ENCODE assay signal across 27 cellular contexts in genomic region chr14:28758253-28758915, GRCh38. TPM values are rescaled to one million over a fixed set of nuclear protein-coding genes. Genes with fewer than 3 reads are reported as not detected.
DNase-seq lines count a peak whose midpoint lies in the region; ATAC-seq lines count a peak whose summit lies in the region.
"Had no signal": no experiment of that assay in that cellular context is flagged by ENCODE, and none has a peak within 500 bp of the region (broad histone marks: within the 10 kb centered on the region; RNA-seq: fewer than 3 reads in every experiment).

No MANE protein-coding gene starts in this region.

- DNase-seq in T-helper 2 cell treated with Interferon-gamma antibody and Interleukin-4, amounts not matched to agents 5 μg/mL and 100 μg/mL, for 36 hours (ENCODE audit: low spot score), result no peak
- DNase-seq in T-helper 2 cell, result no peak
- peak; percentile 72 for DNase-seq in astrocyte of the hippocampus (ENCODE audit: low read depth, low spot score)
- DNase-seq in inferior parietal cortex (ENCODE audit: extremely low spot score), result peak; percentile 47
- DNase-seq in HuH-7 (ENCODE audit: low spot score), result no peak
- no peak for DNase-seq in RKO (ENCODE audit: low spot score)
- DNase-seq in T-helper 17 cell, result no peak
- no peak for DNase-seq in pons (ENCODE audit: low spot score)
- DNase-seq: activated CD4-positive, alpha-beta T cell treated with anti-CD3 and anti-CD28 coated beads for 36 hours; activated CD8-positive, alpha-beta memory T cell treated with anti-CD3 and anti-CD28 coated beads, Interleukin-2, amount 10 ng/mL, durations not matched to agents 7 days and 5 days; activated naive CD4-positive, alpha-beta T cell treated with anti-CD3 and anti-CD28 coated beads, Interleukin-2, amount 50 U/mL, for 16 hours; activated T-cell treated with anti-CD3 and anti-CD28 coated beads, Interleukin-2, amount 50 U/mL, for 72 hours; CD8-positive, alpha-beta T cell; foreskin melanocyte; GOT3; midbrain; NCI-H1436; NCI-H510A treated with DMSO at 0.1 percent for 48 hours; PC-9; SHP77; stimulated activated CD4-positive, alpha-beta T cell treated with anti-CD3 and anti-CD28 coated beads, Interleukin-15, amount 100 ng/mL, for 24 hours had no signal

- no peaks in the 10 kb centered on the region for H3K36me3 Mint-ChIP-seq in T-helper 2 cell treated with Interferon-gamma antibody and Interleukin-4, amounts not matched to agents 5 μg/mL and 100 μg/mL, for 36 hours (ENCODE audit: low read depth)
- H3K36me3 Mint-ChIP-seq in T-helper 17 cell (ENCODE audit: low read depth), result peaks cover 5% of the 10 kb centered on the region
- H3K36me3 Mint-ChIP-seq: CD8-positive, alpha-beta T cell had no signal

- H3K9me3 Mint-ChIP-seq in T-helper 2 cell treated with Interferon-gamma antibody and Interleukin-4, amounts not matched to agents 5 μg/mL and 100 μg/mL, for 36 hours, result no peaks in the 10 kb centered on the region
- H3K9me3 Mint-ChIP-seq: CD8-positive, alpha-beta T cell; stimulated activated naive CD8-positive, alpha-beta T cell treated with anti-CD3 and anti-CD28 coated beads, Interleukin-15, Interleukin-2, amounts not matched to agents 100 ng/mL and 50 ng/mL, for 24 hours had no signal

- H3K27ac Mint-ChIP-seq in T-helper 2 cell treated with Interferon-gamma antibody and Interleukin-4, amounts not matched to agents 5 μg/mL and 100 μg/mL, for 36 hours, result peak overlapping the region; percentile 69
- no peak overlapping the region for H3K27ac Mint-ChIP-seq in T-helper 17 cell
- H3K27ac Mint-ChIP-seq: activated CD4-positive, alpha-beta T cell treated with anti-CD3 and anti-CD28 coated beads for 36 hours; activated CD8-positive, alpha-beta memory T cell treated with anti-CD3 and anti-CD28 coated beads, Interleukin-2, amount 10 ng/mL, durations not matched to agents 7 days and 5 days; activated T-cell treated with anti-CD3 and anti-CD28 coated beads, Interleukin-2, amount 50 U/mL, for 72 hours; CD8-positive, alpha-beta T cell; natural killer cell treated with Interleukin-12 subunit alpha and Interleukin-12 subunit beta and Interleukin-15 and Interleukin-18, amount 100 ng/mL, for 72 hours; stimulated activated naive CD8-positive, alpha-beta T cell treated with anti-CD3 and anti-CD28 coated beads, Interleukin-15, Interleukin-2, amounts not matched to agents 100 ng/mL and 50 ng/mL, for 24 hours had no signal

- H3K4me3 Mint-ChIP-seq in T-helper 2 cell treated with Interferon-gamma antibody and Interleukin-4, amounts not matched to agents 5 μg/mL and 100 μg/mL, for 36 hours, result no peak overlapping the region
- no peak overlapping the region for H3K4me3 Mint-ChIP-seq in T-helper 17 cell
- H3K4me3 Mint-ChIP-seq: activated CD4-positive, alpha-beta T cell treated with anti-CD3 and anti-CD28 coated beads for 36 hours; activated CD8-positive, alpha-beta memory T cell treated with anti-CD3 and anti-CD28 coated beads, Interleukin-2, amount 10 ng/mL, durations not matched to agents 7 days and 5 days; activated T-cell treated with anti-CD3 and anti-CD28 coated beads, Interleukin-2, amount 50 U/mL, for 72 hours; CD8-positive, alpha-beta T cell; central memory CD8-positive, alpha-beta T cell; natural killer cell treated with Interleukin-12 subunit alpha and Interleukin-12 subunit beta and Interleukin-15 and Interleukin-18, amount 100 ng/mL, for 72 hours; stimulated activated naive CD8-positive, alpha-beta T cell treated with anti-CD3 and anti-CD28 coated beads, Interleukin-15, Interleukin-2, amounts not matched to agents 100 ng/mL and 50 ng/mL, for 24 hours had no signal

- peaks cover 72% of the 10 kb centered on the region for H3K27me3 Mint-ChIP-seq in T-helper 2 cell treated with Interferon-gamma antibody and Interleukin-4, amounts not matched to agents 5 μg/mL and 100 μg/mL, for 36 hours (ENCODE audit: low read depth)
- peaks cover 71% of the 10 kb centered on the region for H3K27me3 Mint-ChIP-seq in T-helper 17 cell

- H3K4me1 Mint-ChIP-seq in T-helper 2 cell treated with Interferon-gamma antibody and Interleukin-4, amounts not matched to agents 5 μg/mL and 100 μg/mL, for 36 hours (ENCODE audit: low read depth), result no peaks in the 10 kb centered on the region
- H3K4me1 Mint-ChIP-seq in T-helper 17 cell, result no peaks in the 10 kb centered on the region
- H3K4me1 Mint-ChIP-seq: activated CD4-positive, alpha-beta T cell treated with anti-CD3 and anti-CD28 coated beads for 36 hours; activated CD8-positive, alpha-beta memory T cell treated with anti-CD3 and anti-CD28 coated beads, Interleukin-2, amount 10 ng/mL, durations not matched to agents 7 days and 5 days; central memory CD8-positive, alpha-beta T cell had no signal

- ATAC-seq in T-helper 17 cell, result no peak
- ATAC-seq: activated CD4-positive, alpha-beta T cell treated with anti-CD3 and anti-CD28 coated beads for 36 hours; activated CD8-positive, alpha-beta memory T cell treated with anti-CD3 and anti-CD28 coated beads, Interleukin-2, amount 10 ng/mL, durations not matched to agents 7 days and 5 days; activated T-cell treated with anti-CD3 and anti-CD28 coated beads, Interleukin-2, amount 50 U/mL, for 72 hours; CD8-positive, alpha-beta T cell; natural killer cell treated with Interleukin-12 subunit alpha and Interleukin-12 subunit beta and Interleukin-15 and Interleukin-18, amount 100 ng/mL, for 72 hours; sciatic nerve had no signal

- H3K9me3 ChIP-seq in T-helper 17 cell (ENCODE audit: control insufficient read depth, low read length, poor library complexity, severe bottlenecking), result no peaks in the 10 kb centered on the region
- H3K9me3 ChIP-seq: tibial nerve had no signal

RNA-seq across cellular contexts. Expression of gene FOXG1, which starts 8.2 kb away (rescaled TPM):
- not detected for total RNA-seq in T-helper 17 cell
- total RNA-seq: activated CD4-positive, alpha-beta T cell treated with anti-CD3 and anti-CD28 coated beads for 36 hours; activated CD8-positive, alpha-beta memory T cell treated with anti-CD3 and anti-CD28 coated beads, Interleukin-2, amount 10 ng/mL, durations not matched to agents 7 days and 5 days; activated T-cell treated with anti-CD3 and anti-CD28 coated beads, Interleukin-2, amount 50 U/mL, for 72 hours; CD8-positive, alpha-beta T cell; lower leg skin; natural killer cell treated with Interleukin-12 subunit alpha and Interleukin-12 subunit beta and Interleukin-15 and Interleukin-18, amount 100 ng/mL, for 72 hours; PC-9; tibial nerve had no signal

Comparison
In these comparisons a context has a peak if more than half of its experiments do, and no peak if none do; other contexts are left out.
1. DNase-seq: peak in astrocyte of the hippocampus (single experiment) and inferior parietal cortex (single experiment); none in T-helper 2 cell treated with Interferon-gamma antibody and Interleukin-4, amounts not matched to agents 5 μg/mL and 100 μg/mL, for 36 hours (single experiment), T-helper 2 cell (0 of 5), HuH-7 (single experiment), RKO (single experiment), T-helper 17 cell (0 of 3) and pons (single experiment).